Comparison of ENCODE assay signal across 26 cellular contexts in genomic region chr6:154520280-154520679, GRCh38. TPM values are rescaled to one million over a fixed set of nuclear protein-coding genes. Genes with fewer than 3 reads are reported as not detected.
"Had no signal": no experiment of that assay in that cellular context is flagged by ENCODE, and none has a peak within 500 bp of the region (broad histone marks: within the 10 kb centered on the region; RNA-seq: fewer than 3 reads in every experiment).

No MANE protein-coding gene starts in this region.

- H3K4me1 ChIP-seq: foreskin keratinocyte, parathyroid adenoma, prostate gland, right lobe of liver, upper lobe of right lung had no signal

- H3K36me3 Mint-ChIP-seq: naive thymus-derived CD8-positive, alpha-beta T cell; stimulated activated memory B cell treated with anti-CD40 and anti-IgM and Interleukin-4, amounts not matched to agents 10 μg/mL and 1 μg/mL and 100 μg/mL, for 72 hours had no signal

- H3K27ac ChIP-seq: foreskin keratinocyte, parathyroid adenoma, prostate gland, right lobe of liver, spleen, tibial artery, upper lobe of right lung, vagina had no signal

- H3K27ac Mint-ChIP-seq: dendritic cell treated with granulocyte-macrophage colony-stimulating factor and Interleukin-4, amounts not matched to agents 40 ng/mL and 50 ng/mL, for 4 days; effector memory CD8-positive, alpha-beta T cell; naive thymus-derived CD8-positive, alpha-beta T cell; stimulated activated memory B cell treated with anti-CD40 and anti-IgM and Interleukin-4, amounts not matched to agents 10 μg/mL and 1 μg/mL and 100 μg/mL, for 72 hours; stimulated activated naive CD8-positive, alpha-beta T cell treated with anti-CD3 and anti-CD28 coated beads, Interleukin-15, Interleukin-2, amounts not matched to agents 100 ng/mL and 50 ng/mL, for 24 hours had no signal

- H3K27me3 Mint-ChIP-seq: dendritic cell treated with granulocyte-macrophage colony-stimulating factor and Interleukin-4, amounts not matched to agents 40 ng/mL and 50 ng/mL, for 4 days had no signal

- H3K4me1 Mint-ChIP-seq: stimulated activated memory B cell treated with anti-CD40 and anti-IgM and Interleukin-4, amounts not matched to agents 10 μg/mL and 1 μg/mL and 100 μg/mL, for 72 hours had no signal

- H3K79me2 ChIP-seq: parathyroid adenoma had no signal

- FAIRE-seq: colon had no signal

- DNase-seq: effector memory CD8-positive, alpha-beta T cell; foreskin keratinocyte; head of caudate nucleus; hippocampal formation; kidney glomerular epithelial cell; mammary epithelial cell; mucosa of descending colon; naive thymus-derived CD8-positive, alpha-beta T cell; occipital lobe; retina; right lobe of liver; spleen; stimulated activated CD4-positive, alpha-beta T cell treated with anti-CD3 and anti-CD28 coated beads, Interleukin-15, amount 100 ng/mL, for 24 hours; stimulated activated CD4-positive, alpha-beta T cell treated with anti-CD3 and anti-CD28 coated beads, Interleukin-1b, Interleukin-23, amount 100 ng/mL, for 48 hours; stimulated activated CD4-positive, alpha-beta T cell treated with anti-CD3 and anti-CD28 coated beads, Interleukin-4, amount 100 ng/mL, for 24 hours; tibial artery; upper lobe of right lung had no signal

- H3K9me3 ChIP-seq: mucosa of descending colon, prostate gland, right lobe of liver, spleen, tibial artery, upper lobe of right lung, vagina had no signal

- ATAC-seq: effector memory CD8-positive, alpha-beta T cell; foreskin keratinocyte; left lobe of liver; mucosa of descending colon; naive thymus-derived CD8-positive, alpha-beta T cell; right lobe of liver; stimulated activated memory B cell treated with anti-CD40 and anti-IgM and Interleukin-4, amounts not matched to agents 10 μg/mL and 1 μg/mL and 100 μg/mL, for 72 hours; upper lobe of right lung had no signal

- H3K27me3 ChIP-seq: foreskin keratinocyte, right lobe of liver, spleen, tibial artery, upper lobe of right lung, vagina had no signal

- H3K4me3 ChIP-seq: mucosa of descending colon, prostate gland, right lobe of liver, spleen, tibial artery, upper lobe of right lung, vagina had no signal

- H3K9ac ChIP-seq: parathyroid adenoma had no signal

- H3K4me3 Mint-ChIP-seq: dendritic cell treated with granulocyte-macrophage colony-stimulating factor and Interleukin-4, amounts not matched to agents 40 ng/mL and 50 ng/mL, for 4 days; effector memory CD8-positive, alpha-beta T cell; naive thymus-derived CD8-positive, alpha-beta T cell; neural crest cell; stimulated activated memory B cell treated with anti-CD40 and anti-IgM and Interleukin-4, amounts not matched to agents 10 μg/mL and 1 μg/mL and 100 μg/mL, for 72 hours; stimulated activated naive CD8-positive, alpha-beta T cell treated with anti-CD3 and anti-CD28 coated beads, Interleukin-15, Interleukin-2, amounts not matched to agents 100 ng/mL and 50 ng/mL, for 24 hours had no signal

- H3K36me3 ChIP-seq: prostate gland, right lobe of liver, spleen, tibial artery, upper lobe of right lung, vagina had no signal

- H2AFZ ChIP-seq: parathyroid adenoma had no signal

- H3K9me3 Mint-ChIP-seq: dendritic cell treated with granulocyte-macrophage colony-stimulating factor and Interleukin-4, amounts not matched to agents 40 ng/mL and 50 ng/mL, for 4 days; naive thymus-derived CD8-positive, alpha-beta T cell; neural crest cell; stimulated activated memory B cell treated with anti-CD40 and anti-IgM and Interleukin-4, amounts not matched to agents 10 μg/mL and 1 μg/mL and 100 μg/mL, for 72 hours; stimulated activated naive CD8-positive, alpha-beta T cell treated with anti-CD3 and anti-CD28 coated beads, Interleukin-15, Interleukin-2, amounts not matched to agents 100 ng/mL and 50 ng/mL, for 24 hours had no signal

RNA-seq across cellular contexts. Expression of gene CNKSR3, which starts 9.8 kb away (rescaled TPM):
- total RNA-seq: naive thymus-derived CD8-positive, alpha-beta T cell had no signal
